In the genomic region with DNA sequence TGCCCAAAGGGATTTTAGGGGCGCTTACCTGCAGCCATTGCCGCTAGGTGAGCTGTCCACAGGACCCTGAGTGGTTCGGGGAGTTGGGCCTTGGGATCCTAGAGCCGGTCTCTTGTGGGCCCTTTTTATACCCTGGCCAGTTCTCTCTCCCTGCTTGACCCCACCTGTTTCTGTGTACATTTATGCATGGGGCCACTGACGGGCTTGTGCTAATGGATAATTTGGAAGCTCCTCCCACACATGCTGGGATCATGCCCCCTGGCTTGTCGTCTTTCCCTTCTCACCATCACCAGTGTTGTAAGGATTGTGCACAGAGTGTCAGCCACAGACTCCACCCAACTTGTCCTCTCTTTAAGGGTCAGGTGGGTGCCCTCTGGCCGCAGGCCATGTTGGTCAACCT, we compare ENCODE assay signal across 14 cellular contexts. TPM values are rescaled to one million over a fixed set of nuclear protein-coding genes. Genes with fewer than 3 reads are reported as not detected.
"Had no signal": no experiment of that assay in that cellular context is flagged by ENCODE, and none has a peak within 500 bp of the region (broad histone marks: within the 10 kb centered on the region; RNA-seq: fewer than 3 reads in every experiment).

Gene CSH2 (minus strand): TSS at position 101 of the 400 bp plus-strand sequence. CDS start 63 bp downstream, at position 38.

RNA-seq across cellular contexts. Expression of gene CSH2, which starts in this region (rescaled TPM):
- total RNA-seq: activated B cell treated with CpG ODN at 0.5 μM for 24 hours; activated CD4-positive, alpha-beta memory T cell treated with anti-CD3 and anti-CD28 coated beads for 36 hours; activated CD4-positive, alpha-beta memory T cell treated with anti-CD3 and anti-CD28 coated beads, Interleukin-2, amount 10 ng/mL, durations not matched to agents 7 days and 5 days; activated CD4-positive, alpha-beta T cell treated with anti-CD3 and anti-CD28 coated beads for 36 hours; activated CD4-positive, alpha-beta T cell treated with anti-CD3 and anti-CD28 coated beads, Interleukin-2, amount 10 ng/mL, durations not matched to agents 24 days and 14 days; activated CD4-positive, alpha-beta T cell treated with anti-CD3 and anti-CD28 coated beads, Interleukin-2, amount 10 ng/mL, durations not matched to agents 7 days and 5 days; activated CD8-positive, alpha-beta memory T cell treated with anti-CD3 and anti-CD28 coated beads for 36 hours; activated CD8-positive, alpha-beta memory T cell treated with anti-CD3 and anti-CD28 coated beads, Interleukin-2, amount 10 ng/mL, durations not matched to agents 7 days and 5 days; activated CD8-positive, alpha-beta T cell treated with anti-CD3 and anti-CD28 coated beads for 36 hours; activated CD8-positive, alpha-beta T cell treated with anti-CD3 and anti-CD28 coated beads, Interleukin-2, amount 10 ng/mL, durations not matched to agents 7 days and 5 days; T-cell; T-helper 1 cell treated with Interleukin-12 subunit alpha and Interleukin-12 subunit beta and Interleukin-4 antibody, amounts not matched to agents 30 ng/mL and 1 ng/mL, for 36 hours; T-helper 2 cell treated with Interferon-gamma antibody and Interleukin-4, amounts not matched to agents 100 ng/mL and 5 ng/mL, for 36 hours; WTC11 had no signal
